Comparison of ENCODE assay signal across 18 cellular contexts in the genomic region with DNA sequence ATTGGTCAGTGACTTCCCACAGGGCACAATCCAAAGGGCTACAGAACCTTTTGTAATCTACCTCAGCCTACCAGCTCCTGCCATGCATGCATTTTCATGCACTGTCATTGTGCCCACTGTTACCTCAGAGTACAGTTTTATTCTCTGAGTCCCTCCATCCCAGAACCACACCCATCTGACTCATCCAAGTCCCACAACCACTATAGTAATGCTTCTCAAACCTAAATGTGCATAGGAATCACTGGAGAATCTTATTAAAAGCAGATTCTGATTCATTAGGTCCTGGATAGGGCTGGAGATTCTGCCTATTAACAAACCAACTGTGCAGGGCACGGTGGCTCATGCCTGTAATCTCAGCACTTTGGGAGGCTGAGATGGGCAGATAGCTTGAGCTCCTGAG. TPM values are rescaled to one million over a fixed set of nuclear protein-coding genes. Genes with fewer than 3 reads are reported as not detected.
A peak's percentile ranks its signal among the peaks of the same experiment; 100 is the strongest.
DNase-seq lines count a peak whose midpoint lies in the region; TF ChIP-seq lines count a peak whose summit lies in the region.
"Had no signal": no experiment of that assay in that cellular context is flagged by ENCODE, and none has a peak within 500 bp of the region (broad histone marks: within the 10 kb centered on the region; RNA-seq: fewer than 3 reads in every experiment).

No MANE protein-coding gene starts in this region.

- no peak for TF ChIP-seq POLR2A in NB4 (IDR thresholded peaks at IDR 0.05; ENCODE audit: extremely low read depth, insufficient read length)

- DNase-seq in NOMO-1 (lab: John Stamatoyannopoulos, UW; ENCODE audit: unreplicated experiment in 2 of 2): peak; percentile 7 to 31
- DNase-seq in NOMO-1 treated with dmso at 0.1 percent for 144 hours (lab: John Stamatoyannopoulos, UW; ENCODE audit: unreplicated experiment): no peak
- DNase-seq in NB4 (ENCODE audit: low read depth): peak; percentile 13
- peak; percentile 70 for DNase-seq in mammary epithelial cell
- peak; percentile 50 for DNase-seq in renal cortical epithelial cell (ENCODE audit: low read depth)
- DNase-seq in OCI-M2 (lab: John Stamatoyannopoulos, UW; ENCODE audit: unreplicated experiment): no peak
- no peak for DNase-seq in activated CD4-positive, alpha-beta T cell treated with anti-CD3 and anti-CD28 coated beads, Interleukin-2, amount 10 ng/mL, durations not matched to agents 24 days and 14 days
- DNase-seq in SW 1271 (lab: John Stamatoyannopoulos, UW): no peak
- DNase-seq: 8988T; activated CD4-positive, CD25-positive, alpha-beta regulatory T cell; activated effector memory CD4-positive, alpha-beta T cell treated with anti-CD3 and anti-CD28 coated beads, Interleukin-2, amount 50 U/mL, for 16 hours; aorta; naive thymus-derived CD8-positive, alpha-beta T cell; NCI-H1092; psoas muscle had no signal

- H3K27me3 ChIP-seq in mammary epithelial cell (ENCODE audit: insufficient read depth, low read length): no peaks in the 10 kb centered on the region
- H3K27me3 ChIP-seq: esophagus muscularis mucosa, suprapubic skin had no signal

- 100% methylated on average over 1 of the region's 1 CpG for WGBS in mammary epithelial cell (ENCODE audit: low coverage, missing lambda C conversion rate)

- intact Hi-C loops in mammary epithelial cell (cut with micrococcal nuclease): no loop called here
- intact Hi-C loops in activated CD4-positive, alpha-beta T cell treated with anti-CD3 and anti-CD28 coated beads, Interleukin-2, amount 10 ng/mL, durations not matched to agents 24 days and 14 days (cut with micrococcal nuclease): no loop called here

- peaks cover 1% of the 10 kb centered on the region for H3K36me3 Mint-ChIP-seq in activated CD4-positive, alpha-beta T cell treated with anti-CD3 and anti-CD28 coated beads, Interleukin-2, amount 10 ng/mL, durations not matched to agents 24 days and 14 days (ENCODE audit: low read depth)
- H3K36me3 Mint-ChIP-seq: naive thymus-derived CD8-positive, alpha-beta T cell had no signal

- no peaks in the 10 kb centered on the region for H4K20me1 ChIP-seq in mammary epithelial cell (ENCODE audit: insufficient read depth, low read length)

- H3K4me1 ChIP-seq in mammary epithelial cell (ENCODE audit: insufficient read depth, low read length): peaks cover 21% of the 10 kb centered on the region
- H3K4me1 ChIP-seq: psoas muscle had no signal

- dilution Hi-C loops in mammary epithelial cell (cut with HindIII; ENCODE audit: low sequenced_read_pairs): no loop called here

- H3K4me3 Mint-ChIP-seq in activated CD4-positive, alpha-beta T cell treated with anti-CD3 and anti-CD28 coated beads, Interleukin-2, amount 10 ng/mL, durations not matched to agents 24 days and 14 days: no peak overlapping the region
- H3K4me3 Mint-ChIP-seq: naive thymus-derived CD8-positive, alpha-beta T cell had no signal

- no peak overlapping the region for H3K27ac ChIP-seq in mammary epithelial cell (ENCODE audit: insufficient read depth, low read depth, low read length)
- H3K27ac ChIP-seq: esophagus muscularis mucosa, psoas muscle, suprapubic skin had no signal

- H3K79me2 ChIP-seq in mammary epithelial cell (ENCODE audit: insufficient read depth, low read length): no peaks in the 10 kb centered on the region

- H3K9ac ChIP-seq in mammary epithelial cell (ENCODE audit: insufficient read depth, low read length): no peak overlapping the region

- TF ChIP-seq CTCF in NB4 (IDR thresholded peaks at IDR 0.05; ENCODE audit: low read depth, low read length) (no peak), mammary epithelial cell (conservative IDR thresholded peaks at IDR 0.05 in 1 of 2, IDR thresholded peaks at IDR 0.05 in 1 of 2; ENCODE audit: extremely low read depth in 1 of 2, insufficient read depth in 1 of 2, low read depth in 1 of 2, low read length in 2 of 2) (no peak)

- in situ Hi-C loops in mammary epithelial cell (cut with MboI; ENCODE audit: low sequenced_read_pairs in 2 of 2): no loop called here

- H2AFZ ChIP-seq in mammary epithelial cell (ENCODE audit: low read depth, low read length): peak overlapping the region; percentile 8

- H3K4me3 ChIP-seq in NB4 (ENCODE audit: low read depth, low read length) (no peak overlapping the region), mammary epithelial cell (replicated peaks in 1 of 3; ENCODE audit: insufficient read depth in 1 of 3, low read depth in 2 of 3, low read length in 3 of 3) (no peak overlapping the region)
- H3K4me3 ChIP-seq: esophagus muscularis mucosa, lung, psoas muscle, suprapubic skin had no signal

- no peaks in the 10 kb centered on the region for H3K36me3 ChIP-seq in mammary epithelial cell (ENCODE audit: insufficient read depth, low read length)
- H3K36me3 ChIP-seq: esophagus muscularis mucosa, suprapubic skin had no signal

- CTCF ChIA-PET in mammary epithelial cell (lab: Charles Lee; ENCODE audit: low non-redundant PET): interaction anchor here (0.6 kb wide), 1 partner anchor 155 kb away, joined by 5 read pairs; no protein-coding TSS in a partner anchor

- H3K4me1 Mint-ChIP-seq in activated CD4-positive, alpha-beta T cell treated with anti-CD3 and anti-CD28 coated beads, Interleukin-2, amount 10 ng/mL, durations not matched to agents 24 days and 14 days: peaks cover 15% of the 10 kb centered on the region

- H3K9me3 Mint-ChIP-seq in activated CD4-positive, alpha-beta T cell treated with anti-CD3 and anti-CD28 coated beads, Interleukin-2, amount 10 ng/mL, durations not matched to agents 24 days and 14 days: peaks cover 5% of the 10 kb centered on the region
- H3K9me3 Mint-ChIP-seq: naive thymus-derived CD8-positive, alpha-beta T cell had no signal

- H3K27ac Mint-ChIP-seq in activated CD4-positive, alpha-beta T cell treated with anti-CD3 and anti-CD28 coated beads, Interleukin-2, amount 10 ng/mL, durations not matched to agents 24 days and 14 days: no peak overlapping the region
- H3K27ac Mint-ChIP-seq: naive thymus-derived CD8-positive, alpha-beta T cell had no signal

- H3K27me3 Mint-ChIP-seq in activated CD4-positive, alpha-beta T cell treated with anti-CD3 and anti-CD28 coated beads, Interleukin-2, amount 10 ng/mL, durations not matched to agents 24 days and 14 days: peaks cover 26% of the 10 kb centered on the region

- H3K4me2 ChIP-seq in mammary epithelial cell (ENCODE audit: insufficient read depth, low read depth, low read length): peak overlapping the region; percentile 12

- no TSS peak for BruUV-seq in mammary epithelial cell (replicated peaks; lab: Mats Ljungman, UMichigan)

- H3K9me3 ChIP-seq in mammary epithelial cell (replicated peaks; ENCODE audit: insufficient read depth, low read length): no peaks in the 10 kb centered on the region
- H3K9me3 ChIP-seq: psoas muscle, suprapubic skin had no signal

RNA-seq across cellular contexts. Expression of gene B3GALNT1, which starts 3.7 kb away (rescaled TPM):
- 10 to 100 TPM in 1 of 2 donors, 1 to 10 TPM in 1; 5.1 to 18.2 TPM for total RNA-seq in mammary epithelial cell
- polyA plus RNA-seq in mammary epithelial cell: 6.5 TPM
- polyA minus RNA-seq in mammary epithelial cell: 33.7 TPM
- total RNA-seq in renal cortical epithelial cell: 26.6 and 32.7 TPM in 2 replicates
- total RNA-seq in activated CD4-positive, alpha-beta T cell treated with anti-CD3 and anti-CD28 coated beads, Interleukin-2, amount 10 ng/mL, durations not matched to agents 24 days and 14 days: 3.3 TPM in 2 replicates

Comparison
In these comparisons a context has a peak if more than half of its experiments do, and no peak if none do; other contexts are left out.
1. DNase-seq: peak in NOMO-1 (2 of 2), NB4 (single experiment), mammary epithelial cell (single experiment) and renal cortical epithelial cell (single experiment); none in NOMO-1 treated with dmso at 0.1 percent for 144 hours (single experiment), OCI-M2 (single experiment), activated CD4-positive, alpha-beta T cell treated with anti-CD3 and anti-CD28 coated beads, Interleukin-2, amount 10 ng/mL, durations not matched to agents 24 days and 14 days (single experiment) and SW 1271 (0 of 2).